1 cellular context compared by ENCODE assay signal in the genomic region with DNA sequence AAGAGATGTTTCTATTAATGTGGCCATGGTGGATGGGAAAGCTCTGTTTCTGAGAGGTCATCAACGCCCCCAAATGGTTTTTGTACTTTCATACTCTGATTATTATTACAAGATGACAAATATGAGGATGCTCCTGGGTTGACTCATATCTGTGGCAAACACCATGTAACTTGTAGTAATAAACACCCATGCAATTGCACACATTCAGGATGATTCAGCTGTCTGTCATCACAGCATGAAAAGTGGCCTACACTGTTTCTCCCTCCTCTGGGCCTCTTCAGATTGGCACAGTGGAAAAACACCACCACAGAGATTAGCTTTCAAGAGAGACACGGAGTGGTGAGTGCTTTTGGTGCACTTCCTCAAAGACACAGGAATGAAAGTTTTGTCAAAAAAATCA.
TF ChIP-seq lines count a peak whose summit lies in the region.

No MANE protein-coding gene starts in this region.

TF ChIP-seq in K562, 482 proteins besides CTCF, POLR2A, EP300 and RAD21 (continued from another document):
- TF ChIP-seq, protein P1, sequence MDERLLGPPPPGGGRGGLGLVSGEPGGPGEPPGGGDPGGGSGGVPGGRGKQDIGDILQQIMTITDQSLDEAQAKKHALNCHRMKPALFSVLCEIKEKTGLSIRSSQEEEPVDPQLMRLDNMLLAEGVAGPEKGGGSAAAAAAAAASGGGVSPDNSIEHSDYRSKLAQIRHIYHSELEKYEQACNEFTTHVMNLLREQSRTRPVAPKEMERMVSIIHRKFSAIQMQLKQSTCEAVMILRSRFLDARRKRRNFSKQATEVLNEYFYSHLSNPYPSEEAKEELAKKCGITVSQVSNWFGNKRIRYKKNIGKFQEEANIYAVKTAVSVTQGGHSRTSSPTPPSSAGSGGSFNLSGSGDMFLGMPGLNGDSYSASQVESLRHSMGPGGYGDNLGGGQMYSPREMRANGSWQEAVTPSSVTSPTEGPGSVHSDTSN (CRISPR knock-in tag; IDR thresholded peaks at IDR 0.05; ENCODE audit: low read depth), result no peak
- TF ChIP-seq, protein P1 (tag; conservative IDR thresholded peaks at IDR 0.05; ENCODE audit: low read depth), result peak; percentile 70
- TF ChIP-seq C11orf30 (IDR thresholded peaks at IDR 0.05; ENCODE audit: low read depth), result peak; percentile 51; the same call in 1 of the 2 replicates
